Comparison of ENCODE assay signal across 24 cellular contexts in genomic region chr4:181967401-181967800, GRCh38.
"Had no signal": no experiment of that assay in that cellular context is flagged by ENCODE, and none has a peak within 500 bp of the region (broad histone marks: within the 10 kb centered on the region; RNA-seq: fewer than 3 reads in every experiment).

No MANE protein-coding gene starts in this region.

- FAIRE-seq: colon, keratinocyte, urothelium cell line had no signal

- DNase-seq: effector CD8-positive, alpha-beta T cell; endodermal cell; foreskin fibroblast; gastrocnemius medialis; head of caudate nucleus; naive thymus-derived CD8-positive, alpha-beta T cell; nephron progenitor cell; nucleus accumbens; ovary; posterior cingulate gyrus; psoas muscle; right cardiac atrium; stimulated activated CD4-positive, alpha-beta T cell treated with anti-CD3 and anti-CD28 coated beads, Interleukin-15, amount 100 ng/mL, for 24 hours; stimulated activated CD4-positive, alpha-beta T cell treated with anti-CD3 and anti-CD28 coated beads, Interleukin-2, amount 100 ng/mL, for 48 hours; stimulated activated naive B cell treated with anti-CD40 and anti-IgM and Interleukin-4, amounts not matched to agents 10 μg/mL and 1 μg/mL and 100 μg/mL, for 72 hours; upper lobe of left lung had no signal

- H3K9me3 ChIP-seq: gastrocnemius medialis, ovary, psoas muscle, thoracic aorta, tibial nerve, upper lobe of left lung had no signal

- ATAC-seq: esophagus mucosa; gastrocnemius medialis; naive thymus-derived CD8-positive, alpha-beta T cell; psoas muscle; right cardiac atrium; stimulated activated naive B cell treated with anti-CD40 and anti-IgM and Interleukin-4, amounts not matched to agents 10 μg/mL and 1 μg/mL and 100 μg/mL, for 72 hours had no signal

- H3K27me3 ChIP-seq: gastrocnemius medialis, ovary, tibial nerve, upper lobe of left lung had no signal

- H3K4me1 ChIP-seq: gastrocnemius medialis, psoas muscle, upper lobe of left lung had no signal

- H3K27ac ChIP-seq: gastrocnemius medialis, ovary, psoas muscle, skin epidermis, thoracic aorta, upper lobe of left lung had no signal

- H3K36me3 ChIP-seq: gastrocnemius medialis, ovary, thoracic aorta, tibial nerve, upper lobe of left lung had no signal

- H3K4me3 ChIP-seq: gastrocnemius medialis, lung, ovary, psoas muscle, skin epidermis, thoracic aorta, tibial nerve, upper lobe of left lung had no signal
